ENCODE assay signal across 8 cellular contexts in genomic region chr3:146550743-146551510, GRCh38. TPM values are rescaled to one million over a fixed set of nuclear protein-coding genes. Genes with fewer than 3 reads are reported as not detected.
DNase-seq lines count a peak whose midpoint lies in the region; ATAC-seq and TF ChIP-seq lines count a peak whose summit lies in the region.

No MANE protein-coding gene starts in this region.

- ATAC-seq in GM21515 (IDR thresholded peaks at IDR 0.05; ENCODE audit: unreplicated experiment) = peak; percentile 86
- peak; percentile 95 for ATAC-seq in HG03565 (IDR thresholded peaks at IDR 0.05; ENCODE audit: unreplicated experiment)

- H3K4me3 Mint-ChIP-seq in MCF 10A (ENCODE audit: unreplicated experiment) (peak overlapping the region; percentile 1), endothelial cell (ENCODE audit: unreplicated experiment) (no peak overlapping the region)

- H3K36me3 Mint-ChIP-seq in MCF 10A (ENCODE audit: insufficient read depth, unreplicated experiment) (no peaks in the 10 kb centered on the region), endothelial cell (ENCODE audit: low read depth, unreplicated experiment) (no peaks in the 10 kb centered on the region)

- BruUV-seq in MCF 10A (replicated peaks; lab: Mats Ljungman, UMichigan) = no TSS peak

- H3K27ac Mint-ChIP-seq in MCF 10A (ENCODE audit: low read depth, unreplicated experiment) (peak overlapping the region; percentile 14), endothelial cell (ENCODE audit: unreplicated experiment) (no peak overlapping the region)

- POLR2A ChIA-PET in MCF 10A (lab: Yijun Ruan, JAX) = interaction anchor here (0.7 to 1.5 kb wide), 7 partner anchors 8 to 238 kb away, joined by 3 to 5 read pairs (median 4); no protein-coding TSS in a partner anchor

- H3K27me3 Mint-ChIP-seq in MCF 10A (ENCODE audit: insufficient read depth, unreplicated experiment) (no peaks in the 10 kb centered on the region), endothelial cell (ENCODE audit: unreplicated experiment) (peaks cover 2% of the 10 kb centered on the region)

- H3K9me3 Mint-ChIP-seq in MCF 10A (ENCODE audit: unreplicated experiment) (no peaks in the 10 kb centered on the region), endothelial cell (ENCODE audit: unreplicated experiment) (no peaks in the 10 kb centered on the region)

- TF ChIP-seq CTCF in MCF 10A (IDR thresholded peaks at IDR 0.05; ENCODE audit: unreplicated experiment) = no peak
- TF ChIP-seq CTCF in endothelial cell (IDR thresholded peaks at IDR 0.05; ENCODE audit: unreplicated experiment) = no peak

- CTCF ChIA-PET in MCF 10A (lab: Yijun Ruan, JAX) = interaction anchor here (0.6 to 1.4 kb wide), 5 partner anchors 10 to 609 kb away, joined by 3 to 7 read pairs (median 4); no protein-coding TSS in a partner anchor

- intact Hi-C loops in MCF 10A (cut with micrococcal nuclease) = no loop called here

- peaks cover 28% of the 10 kb centered on the region for H3K4me1 Mint-ChIP-seq in MCF 10A (ENCODE audit: insufficient read depth, unreplicated experiment)
- peaks cover 4% of the 10 kb centered on the region for H3K4me1 Mint-ChIP-seq in endothelial cell (ENCODE audit: unreplicated experiment)

- DNase-seq in GM04503 (ENCODE audit: low read depth) = peak; percentile 39
- DNase-seq in MCF 10A (ENCODE audit: unreplicated experiment) = peak; percentile 80
- peak; percentile 59 for DNase-seq in stromal cell of bone marrow (ENCODE audit: low read depth)
- no peak for DNase-seq in stimulated activated CD4-positive, alpha-beta T cell treated with anti-CD3 and anti-CD28 coated beads, Interleukin-4, amount 100 ng/mL, for 24 hours
- DNase-seq in NCI-H2029 (lab: John Stamatoyannopoulos, UW) = no peak
- DNase-seq in endothelial cell (ENCODE audit: low spot score) = no peak

RNA-seq across cellular contexts. Expression of gene PLSCR1, which starts 6.5 kb away (rescaled TPM):
- total RNA-seq in MCF 10A (2022) = 62.8 and 79.2 TPM in 2 replicates
- total RNA-seq in endothelial cell (ENCODE audit: unreplicated experiment) = 77.1 TPM

RNA-seq across cellular contexts. Expression of gene PLSCR5, which starts 54.2 kb away (rescaled TPM):
- total RNA-seq in MCF 10A (2022) (not detected in 2 replicates), endothelial cell (ENCODE audit: unreplicated experiment) (not detected)

Comparison
In these comparisons a context has a peak if more than half of its experiments do, and no peak if none do; other contexts are left out.
1. DNase-seq: peak in GM04503 (single experiment), MCF 10A (single experiment) and stromal cell of bone marrow (single experiment); none in stimulated activated CD4-positive, alpha-beta T cell treated with anti-CD3 and anti-CD28 coated beads, Interleukin-4, amount 100 ng/mL, for 24 hours (single experiment), NCI-H2029 (single experiment) and endothelial cell (single experiment).